Comparison of ENCODE assay signal across 32 cellular contexts in genomic region chr14:102996941-102997340, GRCh38.
"Had no signal": no experiment of that assay in that cellular context is flagged by ENCODE, and none has a peak within 500 bp of the region (broad histone marks: within the 10 kb centered on the region; RNA-seq: fewer than 3 reads in every experiment).

No MANE protein-coding gene starts in this region.

- H3K9me3 ChIP-seq: adrenal gland, body of pancreas, gastrocnemius medialis, heart left ventricle had no signal

- H3K4me3 ChIP-seq: adrenal gland, body of pancreas, gastrocnemius medialis, heart left ventricle had no signal

- H3K27ac Mint-ChIP-seq: activated CD4-positive, alpha-beta memory T cell treated with anti-CD3 and anti-CD28 coated beads for 36 hours; activated CD4-positive, alpha-beta T cell treated with anti-CD3 and anti-CD28 coated beads for 36 hours; activated CD4-positive, alpha-beta T cell treated with anti-CD3 and anti-CD28 coated beads, Interleukin-2, amount 10 ng/mL, durations not matched to agents 24 days and 14 days; activated CD8-positive, alpha-beta memory T cell treated with anti-CD3 and anti-CD28 coated beads, Interleukin-2, amount 10 ng/mL, durations not matched to agents 7 days and 5 days; activated CD8-positive, alpha-beta T cell treated with anti-CD3 and anti-CD28 coated beads, Interleukin-2, amount 10 ng/mL, durations not matched to agents 7 days and 5 days; activated naive CD4-positive, alpha-beta T cell treated with anti-CD3 and anti-CD28 coated beads for 36 hours; activated naive CD4-positive, alpha-beta T cell treated with anti-CD3 and anti-CD28 coated beads, Interleukin-2, amount 50 U/mL, for 24 hours; activated naive CD8-positive, alpha-beta T cell treated with anti-CD3 and anti-CD28 coated beads for 36 hours; activated naive CD8-positive, alpha-beta T cell treated with anti-CD3 and anti-CD28 coated beads, Interleukin-2, amount 50 U/mL, for 24 hours; activated T-helper 1 cell treated with anti-CD3 and anti-CD28 coated beads, Interleukin-12 subunit alpha, Interleukin-12 subunit beta, Interleukin-2, Interleukin-4 antibody, amounts not matched to agents 30 ng/mL and 10 ng/mL and 1 ng/mL, durations not matched to agents 14 hours and 24 hours and 36 hours; activated T-helper 2 cell treated with anti-CD3 and anti-CD28 coated beads, Interferon-gamma antibody, Interleukin-2, Interleukin-4, amounts not matched to agents 10 μg/mL and 5 μg/mL and 100 μg/mL, durations not matched to agents 14 hours and 24 hours and 36 hours; effector memory CD8-positive, alpha-beta T cell had no signal

- H3K4me1 ChIP-seq: adrenal gland, body of pancreas, gastrocnemius medialis, heart left ventricle had no signal

- H3K27me3 Mint-ChIP-seq: activated CD4-positive, alpha-beta memory T cell treated with anti-CD3 and anti-CD28 coated beads for 36 hours; activated CD4-positive, alpha-beta T cell treated with anti-CD3 and anti-CD28 coated beads for 36 hours; activated CD4-positive, alpha-beta T cell treated with anti-CD3 and anti-CD28 coated beads, Interleukin-2, amount 10 ng/mL, durations not matched to agents 24 days and 14 days; activated CD8-positive, alpha-beta memory T cell treated with anti-CD3 and anti-CD28 coated beads, Interleukin-2, amount 10 ng/mL, durations not matched to agents 7 days and 5 days; activated naive CD4-positive, alpha-beta T cell treated with anti-CD3 and anti-CD28 coated beads, Interleukin-2, amount 50 U/mL, for 24 hours; activated naive CD8-positive, alpha-beta T cell treated with anti-CD3 and anti-CD28 coated beads for 36 hours; activated naive CD8-positive, alpha-beta T cell treated with anti-CD3 and anti-CD28 coated beads, Interleukin-2, amount 50 U/mL, for 24 hours had no signal

- ATAC-seq: activated CD4-positive, alpha-beta T cell treated with anti-CD3 and anti-CD28 coated beads for 36 hours; activated CD8-positive, alpha-beta memory T cell treated with anti-CD3 and anti-CD28 coated beads, Interleukin-2, amount 10 ng/mL, durations not matched to agents 7 days and 5 days; activated CD8-positive, alpha-beta T cell treated with anti-CD3 and anti-CD28 coated beads, Interleukin-2, amount 10 ng/mL, durations not matched to agents 7 days and 5 days; activated naive CD8-positive, alpha-beta T cell treated with anti-CD3 and anti-CD28 coated beads, Interleukin-2, amount 50 U/mL, for 24 hours; body of pancreas; effector memory CD8-positive, alpha-beta T cell; esophagus mucosa; foreskin keratinocyte; gastrocnemius medialis; heart left ventricle had no signal

- H3K27me3 ChIP-seq: adrenal gland, body of pancreas, foreskin keratinocyte, gastrocnemius medialis, heart left ventricle had no signal

- H3K4me3 Mint-ChIP-seq: activated CD4-positive, alpha-beta memory T cell treated with anti-CD3 and anti-CD28 coated beads for 36 hours; activated CD4-positive, alpha-beta T cell treated with anti-CD3 and anti-CD28 coated beads for 36 hours; activated CD4-positive, alpha-beta T cell treated with anti-CD3 and anti-CD28 coated beads, Interleukin-2, amount 10 ng/mL, durations not matched to agents 24 days and 14 days; activated CD8-positive, alpha-beta memory T cell treated with anti-CD3 and anti-CD28 coated beads, Interleukin-2, amount 10 ng/mL, durations not matched to agents 7 days and 5 days; activated CD8-positive, alpha-beta T cell treated with anti-CD3 and anti-CD28 coated beads, Interleukin-2, amount 10 ng/mL, durations not matched to agents 7 days and 5 days; activated naive CD4-positive, alpha-beta T cell treated with anti-CD3 and anti-CD28 coated beads for 36 hours; activated naive CD4-positive, alpha-beta T cell treated with anti-CD3 and anti-CD28 coated beads, Interleukin-2, amount 50 U/mL, for 24 hours; activated naive CD8-positive, alpha-beta T cell treated with anti-CD3 and anti-CD28 coated beads for 36 hours; activated naive CD8-positive, alpha-beta T cell treated with anti-CD3 and anti-CD28 coated beads, Interleukin-2, amount 50 U/mL, for 24 hours; activated T-helper 1 cell treated with anti-CD3 and anti-CD28 coated beads, Interleukin-12 subunit alpha, Interleukin-12 subunit beta, Interleukin-2, Interleukin-4 antibody, amounts not matched to agents 30 ng/mL and 10 ng/mL and 1 ng/mL, durations not matched to agents 14 hours and 24 hours and 36 hours; effector memory CD8-positive, alpha-beta T cell had no signal

- DNase-seq: activated CD4-positive, alpha-beta memory T cell treated with anti-CD3 and anti-CD28 coated beads for 36 hours; activated CD4-positive, alpha-beta T cell treated with anti-CD3 and anti-CD28 coated beads for 36 hours; activated CD4-positive, alpha-beta T cell treated with anti-CD3 and anti-CD28 coated beads, Interleukin-2, amount 10 ng/mL, durations not matched to agents 24 days and 14 days; activated CD4-positive, CD25-positive, alpha-beta regulatory T cell; activated CD4-positive, CD25-positive, alpha-beta regulatory T cell treated with anti-CD3 and anti-CD28 coated beads, Interleukin-2, amount 50 U/mL, for 72 hours; activated CD8-positive, alpha-beta memory T cell treated with anti-CD3 and anti-CD28 coated beads, Interleukin-2, amount 10 ng/mL, durations not matched to agents 7 days and 5 days; activated CD8-positive, alpha-beta memory T cell treated with anti-CD3 and anti-CD28 coated beads, Interleukin-2, amount 50 U/mL, for 4 hours; activated CD8-positive, alpha-beta T cell treated with anti-CD3 and anti-CD28 coated beads, Interleukin-2, amount 10 ng/mL, durations not matched to agents 7 days and 5 days; activated effector memory CD4-positive, alpha-beta T cell treated with anti-CD3 and anti-CD28 coated beads, Interleukin-2, amount 50 U/mL, for 16 hours; activated naive CD4-positive, alpha-beta T cell treated with anti-CD3 and anti-CD28 coated beads for 36 hours; activated naive CD8-positive, alpha-beta T cell treated with anti-CD3 and anti-CD28 coated beads for 36 hours; activated naive CD8-positive, alpha-beta T cell treated with anti-CD3 and anti-CD28 coated beads, Interleukin-2, amount 50 U/mL, for 24 hours; activated T-cell treated with anti-CD3 and anti-CD28 coated beads, Interleukin-2, amount 50 U/mL, for 1 hour; activated T-cell treated with anti-CD3 and anti-CD28 coated beads, Interleukin-2, amount 50 U/mL, for 48 hours; adrenal gland; amygdala; body of pancreas; caudate nucleus; cortex of kidney; dermis blood vessel endothelial cell; effector CD4-positive, alpha-beta T cell; effector memory CD8-positive, alpha-beta T cell; foreskin keratinocyte; gastrocnemius medialis; glutamatergic neuron; T-helper 1 cell; T-helper 2 cell had no signal

- H3K36me3 Mint-ChIP-seq: activated CD4-positive, alpha-beta memory T cell treated with anti-CD3 and anti-CD28 coated beads for 36 hours; activated CD8-positive, alpha-beta memory T cell treated with anti-CD3 and anti-CD28 coated beads, Interleukin-2, amount 10 ng/mL, durations not matched to agents 7 days and 5 days; activated naive CD8-positive, alpha-beta T cell treated with anti-CD3 and anti-CD28 coated beads for 36 hours had no signal

- H3K9me3 Mint-ChIP-seq: activated CD4-positive, alpha-beta memory T cell treated with anti-CD3 and anti-CD28 coated beads for 36 hours; activated CD4-positive, alpha-beta T cell treated with anti-CD3 and anti-CD28 coated beads, Interleukin-2, amount 10 ng/mL, durations not matched to agents 24 days and 14 days; activated naive CD4-positive, alpha-beta T cell treated with anti-CD3 and anti-CD28 coated beads for 36 hours; activated naive CD4-positive, alpha-beta T cell treated with anti-CD3 and anti-CD28 coated beads, Interleukin-2, amount 50 U/mL, for 24 hours; activated naive CD8-positive, alpha-beta T cell treated with anti-CD3 and anti-CD28 coated beads for 36 hours; activated naive CD8-positive, alpha-beta T cell treated with anti-CD3 and anti-CD28 coated beads, Interleukin-2, amount 50 U/mL, for 24 hours; activated T-helper 1 cell treated with anti-CD3 and anti-CD28 coated beads, Interleukin-12 subunit alpha, Interleukin-12 subunit beta, Interleukin-2, Interleukin-4 antibody, amounts not matched to agents 30 ng/mL and 10 ng/mL and 1 ng/mL, durations not matched to agents 14 hours and 24 hours and 36 hours; activated T-helper 2 cell treated with anti-CD3 and anti-CD28 coated beads, Interferon-gamma antibody, Interleukin-2, Interleukin-4, amounts not matched to agents 10 μg/mL and 5 μg/mL and 100 μg/mL, durations not matched to agents 14 hours and 24 hours and 36 hours; effector memory CD8-positive, alpha-beta T cell had no signal

- H3K4me1 Mint-ChIP-seq: activated CD4-positive, alpha-beta T cell treated with anti-CD3 and anti-CD28 coated beads for 36 hours; activated CD4-positive, alpha-beta T cell treated with anti-CD3 and anti-CD28 coated beads, Interleukin-2, amount 10 ng/mL, durations not matched to agents 24 days and 14 days; activated CD8-positive, alpha-beta memory T cell treated with anti-CD3 and anti-CD28 coated beads, Interleukin-2, amount 10 ng/mL, durations not matched to agents 7 days and 5 days; activated naive CD4-positive, alpha-beta T cell treated with anti-CD3 and anti-CD28 coated beads, Interleukin-2, amount 50 U/mL, for 24 hours; activated naive CD8-positive, alpha-beta T cell treated with anti-CD3 and anti-CD28 coated beads for 36 hours; activated naive CD8-positive, alpha-beta T cell treated with anti-CD3 and anti-CD28 coated beads, Interleukin-2, amount 50 U/mL, for 24 hours had no signal
